In the genomic region with DNA sequence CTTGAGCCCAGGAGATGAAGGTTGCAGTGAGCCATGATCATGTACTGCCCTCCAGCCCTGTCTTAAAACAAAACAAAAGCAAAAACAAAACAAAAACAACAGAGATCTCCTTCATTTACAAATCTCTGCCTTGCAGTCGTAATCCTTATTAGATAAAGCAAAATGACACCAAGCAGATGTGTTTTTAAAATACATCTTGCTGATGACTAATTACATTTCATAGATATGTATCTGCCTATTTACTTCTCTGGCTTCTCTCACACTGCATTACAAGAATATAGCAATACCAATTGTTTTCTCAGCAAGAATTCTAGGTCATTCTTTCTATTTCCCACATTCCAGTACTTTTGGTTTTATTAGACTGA, we compare ENCODE assay signal across 9 cellular contexts. TPM values are rescaled to one million over a fixed set of nuclear protein-coding genes. Genes with fewer than 3 reads are reported as not detected.
A peak's percentile ranks its signal among the peaks of the same experiment; 100 is the strongest.
DNase-seq lines count a peak whose midpoint lies in the region; ATAC-seq and TF ChIP-seq lines count a peak whose summit lies in the region.
"Had no signal": no experiment of that assay in that cellular context is flagged by ENCODE, and none has a peak within 500 bp of the region (broad histone marks: within the 10 kb centered on the region; RNA-seq: fewer than 3 reads in every experiment).

No MANE protein-coding gene starts in this region.

- TF ChIP-seq CTCF in HEK293 (tag by site-specific recombination; IDR thresholded peaks at IDR 0.05) (no peak), gastroesophageal sphincter (IDR thresholded peaks at IDR 0.05) (no peak), spleen (IDR thresholded peaks at IDR 0.05 in 8 of 11, conservative IDR thresholded peaks at IDR 0.05 in 3 of 11) (no peak)

- no peaks in the 10 kb centered on the region for H3K27me3 ChIP-seq in gastroesophageal sphincter
- H3K27me3 ChIP-seq in spleen (replicated peaks in 1 of 7), result no peaks in the 10 kb centered on the region

- intact Hi-C loops in spleen (cut with DNase I; ENCODE audit: low total_unique reads), result no loop called here

- H3K4me1 ChIP-seq in HEK293 (ENCODE audit: control insufficient read depth, insufficient read depth, low read length) (peaks cover 34% of the 10 kb centered on the region), gastroesophageal sphincter (peaks cover 33 to 100% (median 70%) of the 10 kb centered on the region in 3 donors), spleen (peaks cover 54 to 100% (median 98%) of the 10 kb centered on the region in 6 donors)

- CTCF ChIA-PET in HEK293 (lab: Yijun Ruan, JAX), result interaction anchor here (0.6 to 4.5 kb wide), 2 partner anchors 12 to 15 kb away, joined by 3 to 33 read pairs; no protein-coding TSS in a partner anchor
- CTCF ChIA-PET in activated CD8-positive, alpha-beta T cell treated with anti-CD3 and anti-CD28 coated beads, Interleukin-2, amount 10 ng/mL, durations not matched to agents 7 days and 5 days (lab: Charles Lee), result interaction anchor here (0.9 to 4.6 kb wide), 5 partner anchors 11 to 91 kb away, joined by 3 to 44 read pairs (median 17); a partner anchor contains a TSS

- no peak for DNase-seq in activated CD8-positive, alpha-beta T cell treated with anti-CD3 and anti-CD28 coated beads, Interleukin-2, amount 10 ng/mL, durations not matched to agents 7 days and 5 days
- DNase-seq in spleen, result no peak
- DNase-seq in cerebellar nuclear complex (lab: John Stamatoyannopoulos, UW), result no peak
- DNase-seq in NK-92 treated with Interleukin-12 subunit alpha and Interleukin-12 subunit beta, amount 100 ng/mL, for 24 hours (lab: John Stamatoyannopoulos, UW), result no peak
- DNase-seq: activated CD8-positive, alpha-beta memory T cell treated with anti-CD3 and anti-CD28 coated beads, Interleukin-2, amount 50 U/mL, for 48 hours had no signal

- H3K27me3 Mint-ChIP-seq in activated CD8-positive, alpha-beta T cell treated with anti-CD3 and anti-CD28 coated beads, Interleukin-2, amount 10 ng/mL, durations not matched to agents 7 days and 5 days (ENCODE audit: low read depth), result no peaks in the 10 kb centered on the region

- no peak overlapping the region for H3K4me3 Mint-ChIP-seq in activated CD8-positive, alpha-beta T cell treated with anti-CD3 and anti-CD28 coated beads, Interleukin-2, amount 10 ng/mL, durations not matched to agents 7 days and 5 days

- H3K27ac ChIP-seq in HEK293 (ENCODE audit: extremely low read depth, low read depth, low read length) (peak overlapping the region; percentile 73), gastroesophageal sphincter (peak overlapping the region; percentile 83 to 92 (median 88)), spleen (peak overlapping the region; percentile 48 to 92 (median 84))

- peak overlapping the region; percentile 10 for H3K27ac Mint-ChIP-seq in activated CD8-positive, alpha-beta T cell treated with anti-CD3 and anti-CD28 coated beads, Interleukin-2, amount 10 ng/mL, durations not matched to agents 7 days and 5 days

- POLR2A ChIA-PET in HEK293 (lab: Yijun Ruan, JAX), result interaction anchor here (0.5 to 3.3 kb wide), 2 partner anchors 14 to 22 kb away, joined by 3 to 18 read pairs; a partner anchor contains a TSS
- POLR2A ChIA-PET in activated CD8-positive, alpha-beta T cell treated with anti-CD3 and anti-CD28 coated beads, Interleukin-2, amount 10 ng/mL, durations not matched to agents 7 days and 5 days (lab: Charles Lee), result interaction anchor here (3.5 kb wide), 1 partner anchor 23 kb away, joined by 53 read pairs; a partner anchor contains a TSS

- peaks cover 43% of the 10 kb centered on the region for H3K36me3 Mint-ChIP-seq in activated CD8-positive, alpha-beta T cell treated with anti-CD3 and anti-CD28 coated beads, Interleukin-2, amount 10 ng/mL, durations not matched to agents 7 days and 5 days (ENCODE audit: low read depth)

- peaks cover 75% of the 10 kb centered on the region for H3K4me1 Mint-ChIP-seq in activated CD8-positive, alpha-beta T cell treated with anti-CD3 and anti-CD28 coated beads, Interleukin-2, amount 10 ng/mL, durations not matched to agents 7 days and 5 days (ENCODE audit: low read depth)

- WGBS in gastroesophageal sphincter (ENCODE audit: low coverage in 1 of 2), 2 donors, result 22 to 33% methylated on average over 1 of the region's 1 CpG
- 65 to 92% (median 70%) methylated on average over 1 of the region's 1 CpG for WGBS in spleen, 5 donors

- H3K9me3 ChIP-seq in HEK293 (ENCODE audit: control insufficient read depth, insufficient read depth, low read depth, low read length) (no peaks in the 10 kb centered on the region), gastroesophageal sphincter (no peaks in the 10 kb centered on the region), spleen (no peaks in the 10 kb centered on the region)

- TF ChIP-seq POLR2A in gastroesophageal sphincter (IDR thresholded peaks at IDR 0.05) (no peak), spleen (IDR thresholded peaks at IDR 0.05) (no peak)

- no peak for ATAC-seq in activated CD8-positive, alpha-beta T cell treated with anti-CD3 and anti-CD28 coated beads, Interleukin-2, amount 10 ng/mL, durations not matched to agents 7 days and 5 days
- no peak for ATAC-seq in gastroesophageal sphincter
- ATAC-seq in HG03354 (IDR thresholded peaks at IDR 0.05; ENCODE audit: poor library complexity, severe bottlenecking, unreplicated experiment), result no peak
- ATAC-seq in GM19455 (IDR thresholded peaks at IDR 0.05; ENCODE audit: unreplicated experiment), result no peak

- no peak for TF ChIP-seq EP300 in gastroesophageal sphincter (IDR thresholded peaks at IDR 0.05)

- H3K36me3 ChIP-seq in HEK293 (ENCODE audit: control insufficient read depth in 2 of 2, insufficient read depth in 1 of 2, low read length in 2 of 2) (no peaks in the 10 kb centered on the region), gastroesophageal sphincter (no peaks in the 10 kb centered on the region), spleen (peaks cover 0 to 8% (median 0%) of the 10 kb centered on the region in 6 donors)

- no peaks in the 10 kb centered on the region for H3K9me3 Mint-ChIP-seq in activated CD8-positive, alpha-beta T cell treated with anti-CD3 and anti-CD28 coated beads, Interleukin-2, amount 10 ng/mL, durations not matched to agents 7 days and 5 days (ENCODE audit: insufficient read depth)

- H3K4me3 ChIP-seq in HEK293 (ENCODE audit: low read depth, low read length) (peak overlapping the region; percentile 14), gastroesophageal sphincter (peak overlapping the region; percentile 30 to 34), spleen (peak overlapping the region in 1 of 8 donors; percentile 28)

TF ChIP-seq in HEK293, 187 proteins besides CTCF, POLR2A, EP300 and RAD21 (continues in another document):
- TF ChIP-seq, protein P1, sequence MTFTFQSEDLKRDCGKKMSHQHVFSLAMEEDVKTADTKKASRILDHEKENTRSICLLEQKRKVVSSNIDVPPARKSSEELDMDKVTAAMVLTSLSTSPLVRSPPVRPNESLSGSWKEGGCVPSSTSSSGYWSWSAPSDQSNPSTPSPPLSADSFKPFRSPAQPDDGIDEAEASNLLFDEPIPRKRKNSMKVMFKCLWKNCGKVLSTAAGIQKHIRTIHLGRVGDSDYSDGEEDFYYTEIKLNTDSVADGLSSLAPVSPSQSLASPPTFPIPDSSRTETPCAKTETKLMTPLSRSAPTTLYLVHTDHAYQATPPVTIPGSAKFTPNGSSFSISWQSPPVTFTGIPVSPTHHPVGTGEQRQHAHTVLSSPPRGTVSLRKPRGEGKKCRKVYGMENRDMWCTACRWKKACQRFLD (tag by site-specific recombination; IDR thresholded peaks at IDR 0.05), result no peak
- TF ChIP-seq ZSCAN23 (tag by site-specific recombination; IDR thresholded peaks at IDR 0.05) (no peak), ZBTB21 (tag by site-specific recombination; IDR thresholded peaks at IDR 0.05) (no peak), ZNF843 (tag by site-specific recombination; IDR thresholded peaks at IDR 0.05) (no peak), ZNF610 (tag by site-specific recombination; IDR thresholded peaks at IDR 0.05; ENCODE audit: borderline replicate concordance) (no peak), ZNF211 (tag by site-specific recombination; IDR thresholded peaks at IDR 0.05; ENCODE audit: low read depth) (no peak), PRDM1 (tag by site-specific recombination; IDR thresholded peaks at IDR 0.05) (no peak)
- TF ChIP-seq, protein P2, sequence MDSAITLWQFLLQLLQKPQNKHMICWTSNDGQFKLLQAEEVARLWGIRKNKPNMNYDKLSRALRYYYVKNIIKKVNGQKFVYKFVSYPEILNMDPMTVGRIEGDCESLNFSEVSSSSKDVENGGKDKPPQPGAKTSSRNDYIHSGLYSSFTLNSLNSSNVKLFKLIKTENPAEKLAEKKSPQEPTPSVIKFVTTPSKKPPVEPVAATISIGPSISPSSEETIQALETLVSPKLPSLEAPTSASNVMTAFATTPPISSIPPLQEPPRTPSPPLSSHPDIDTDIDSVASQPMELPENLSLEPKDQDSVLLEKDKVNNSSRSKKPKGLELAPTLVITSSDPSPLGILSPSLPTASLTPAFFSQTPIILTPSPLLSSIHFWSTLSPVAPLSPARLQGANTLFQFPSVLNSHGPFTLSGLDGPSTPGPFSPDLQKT (IDR thresholded peaks at IDR 0.05; ENCODE audit: borderline replicate concordance, low read depth, low read length), result no peak
- TF ChIP-seq, protein P3, sequence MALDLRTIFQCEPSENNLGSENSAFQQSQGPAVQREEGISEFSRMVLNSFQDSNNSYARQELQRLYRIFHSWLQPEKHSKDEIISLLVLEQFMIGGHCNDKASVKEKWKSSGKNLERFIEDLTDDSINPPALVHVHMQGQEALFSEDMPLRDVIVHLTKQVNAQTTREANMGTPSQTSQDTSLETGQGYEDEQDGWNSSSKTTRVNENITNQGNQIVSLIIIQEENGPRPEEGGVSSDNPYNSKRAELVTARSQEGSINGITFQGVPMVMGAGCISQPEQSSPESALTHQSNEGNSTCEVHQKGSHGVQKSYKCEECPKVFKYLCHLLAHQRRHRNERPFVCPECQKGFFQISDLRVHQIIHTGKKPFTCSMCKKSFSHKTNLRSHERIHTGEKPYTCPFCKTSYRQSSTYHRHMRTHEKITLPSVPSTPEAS (tag by site-specific recombination; IDR thresholded peaks at IDR 0.05), result no peak

RNA-seq across cellular contexts. Expression of a gene that starts 22.8 kb away (rescaled TPM):
- 10 to 100 TPM; 61.3 to 64.3 TPM for total RNA-seq in activated CD8-positive, alpha-beta T cell treated with anti-CD3 and anti-CD28 coated beads, Interleukin-2, amount 10 ng/mL, durations not matched to agents 7 days and 5 days
- total RNA-seq in gastroesophageal sphincter, result 100 to 1,000 TPM in 1 of 4 donors, 10 to 100 TPM in 3; 55.5 to 111 (median 89.2) TPM
- total RNA-seq in spleen, result 100 to 1,000 TPM in 6 of 7 donors, 10 to 100 TPM in 1; 87.0 to 148 (median 107) TPM
- 10 to 100 TPM; 25.9 to 50.4 (median 27.0) TPM for polyA plus RNA-seq in spleen

RNA-seq across cellular contexts. Expression of a gene that starts 29.2 kb away (rescaled TPM):
- 100 to 1,000 TPM; 329 to 350 TPM for total RNA-seq in activated CD8-positive, alpha-beta T cell treated with anti-CD3 and anti-CD28 coated beads, Interleukin-2, amount 10 ng/mL, durations not matched to agents 7 days and 5 days
- total RNA-seq in gastroesophageal sphincter (10 to 100 TPM; 58.4 to 87.8 (median 73.1) TPM), spleen (100 to 1,000 TPM in 5 of 7 donors, 10 to 100 TPM in 2; 79.8 to 213 (median 157) TPM)
- 100 to 1,000 TPM; 144 to 179 (median 159) TPM for polyA plus RNA-seq in spleen
